ENCODE assay signal across 8 cellular contexts in genomic region chr17:50199651-50200446, GRCh38. TPM values are rescaled to one million over a fixed set of nuclear protein-coding genes. Genes with fewer than 3 reads are reported as not detected.
DNase-seq lines count a peak whose midpoint lies in the region; ATAC-seq, FAIRE-seq and TF ChIP-seq lines count a peak whose summit lies in the region.

No MANE protein-coding gene starts in this region.

- no peaks in the 10 kb centered on the region for H3K9me3 Mint-ChIP-seq in activated T-cell treated with anti-CD3 and anti-CD28 coated beads, Interleukin-2, amount 50 U/mL, for 72 hours
- H3K9me3 Mint-ChIP-seq in nephron = no peaks in the 10 kb centered on the region
- no peaks in the 10 kb centered on the region for H3K9me3 Mint-ChIP-seq in stimulated activated naive CD8-positive, alpha-beta T cell treated with anti-CD3 and anti-CD28 coated beads, Interleukin-15, amount 100 ng/mL, for 72 hours

- TF ChIP-seq CTCF in fibroblast of mammary gland (conservative IDR thresholded peaks at IDR 0.05; ENCODE audit: control insufficient read depth, insufficient read depth, low read depth, low read length) (no peak), nephron (IDR thresholded peaks at IDR 0.05; ENCODE audit: unreplicated experiment in 3 of 3) (no peak)

- TF ChIP-seq POLR2A in GM12892 (IDR thresholded peaks at IDR 0.05; ENCODE audit: low read depth, low read length) = no peak

- DNase-seq in GM12892 (ENCODE audit: insufficient read length) (peak; percentile 71), HS-27A (ENCODE audit: low read depth) (peak; percentile 81), OCI-M1 (lab: John Stamatoyannopoulos, UW) (peak; percentile 62), fibroblast of mammary gland (ENCODE audit: low read depth) (peak; percentile 94)
- peak; percentile 52 to 71 for DNase-seq in activated T-cell treated with anti-CD3 and anti-CD28 coated beads, Interleukin-2, amount 50 U/mL, for 72 hours
- DNase-seq in stimulated activated naive CD8-positive, alpha-beta T cell treated with anti-CD3 and anti-CD28 coated beads, Interleukin-15, amount 100 ng/mL, for 72 hours = peak; percentile 52 to 69

- peaks cover 18% of the 10 kb centered on the region for H3K4me1 Mint-ChIP-seq in activated T-cell treated with anti-CD3 and anti-CD28 coated beads, Interleukin-2, amount 50 U/mL, for 72 hours (ENCODE audit: low read depth)
- peaks cover 80% of the 10 kb centered on the region for H3K4me1 Mint-ChIP-seq in nephron
- peaks cover 32% of the 10 kb centered on the region for H3K4me1 Mint-ChIP-seq in stimulated activated naive CD8-positive, alpha-beta T cell treated with anti-CD3 and anti-CD28 coated beads, Interleukin-15, amount 100 ng/mL, for 72 hours

- peak overlapping the region; percentile 86 to 87 for H3K4me3 Mint-ChIP-seq in activated T-cell treated with anti-CD3 and anti-CD28 coated beads, Interleukin-2, amount 50 U/mL, for 72 hours
- peak overlapping the region; percentile 85 to 97 (median 97) for H3K4me3 Mint-ChIP-seq in nephron
- peak overlapping the region; percentile 86 to 93 for H3K4me3 Mint-ChIP-seq in stimulated activated naive CD8-positive, alpha-beta T cell treated with anti-CD3 and anti-CD28 coated beads, Interleukin-15, amount 100 ng/mL, for 72 hours

- H3K27me3 Mint-ChIP-seq in activated T-cell treated with anti-CD3 and anti-CD28 coated beads, Interleukin-2, amount 50 U/mL, for 72 hours (ENCODE audit: low read depth) = peaks cover 40% of the 10 kb centered on the region
- H3K27me3 Mint-ChIP-seq in nephron (ENCODE audit: low read depth) = peaks cover 33% of the 10 kb centered on the region
- peaks cover 65% of the 10 kb centered on the region for H3K27me3 Mint-ChIP-seq in stimulated activated naive CD8-positive, alpha-beta T cell treated with anti-CD3 and anti-CD28 coated beads, Interleukin-15, amount 100 ng/mL, for 72 hours

- H3K36me3 Mint-ChIP-seq in activated T-cell treated with anti-CD3 and anti-CD28 coated beads, Interleukin-2, amount 50 U/mL, for 72 hours (ENCODE audit: insufficient read depth in 2 of 2) = no peaks in the 10 kb centered on the region
- H3K36me3 Mint-ChIP-seq in nephron (ENCODE audit: low read depth) = peaks cover 39% of the 10 kb centered on the region

- peak overlapping the region; percentile 100 for H3K4me3 ChIP-seq in fibroblast of mammary gland (ENCODE audit: control insufficient read depth, low read depth, low read length)

- FAIRE-seq in GM12892 (lab: Jason Lieb, UNC) = no peak

- peak; percentile 77 to 79 for ATAC-seq in activated T-cell treated with anti-CD3 and anti-CD28 coated beads, Interleukin-2, amount 50 U/mL, for 72 hours (replicated peaks in 1 of 2)
- peak; percentile 76 for ATAC-seq in stimulated activated naive CD8-positive, alpha-beta T cell treated with anti-CD3 and anti-CD28 coated beads, Interleukin-15, amount 100 ng/mL, for 72 hours
- ATAC-seq in GM19324 (IDR thresholded peaks at IDR 0.05; ENCODE audit: low FRiP score, unreplicated experiment) = no peak

- no peak overlapping the region for H3K27ac Mint-ChIP-seq in activated T-cell treated with anti-CD3 and anti-CD28 coated beads, Interleukin-2, amount 50 U/mL, for 72 hours
- peak overlapping the region; percentile 91 to 100 (median 99) for H3K27ac Mint-ChIP-seq in nephron
- no peak overlapping the region for H3K27ac Mint-ChIP-seq in stimulated activated naive CD8-positive, alpha-beta T cell treated with anti-CD3 and anti-CD28 coated beads, Interleukin-15, amount 100 ng/mL, for 72 hours

RNA-seq across cellular contexts. Expression of gene COL1A1, which starts 1.6 kb away (rescaled TPM):
- 4.8 TPM for polyA plus RNA-seq in GM12892 (2012; ENCODE audit: missing spikeins)
- total RNA-seq in activated T-cell treated with anti-CD3 and anti-CD28 coated beads, Interleukin-2, amount 50 U/mL, for 72 hours = 10 to 100 TPM in 1 of 2 donors, 1 to 10 TPM in 1; 9.8 to 10.3 TPM

RNA-seq across cellular contexts. Expression of gene SGCA, which starts 34.0 kb away (rescaled TPM):
- 0.68 TPM for polyA plus RNA-seq in GM12892 (2012; ENCODE audit: missing spikeins)
- 1 to 10 TPM; 1.7 to 2.3 TPM for total RNA-seq in activated T-cell treated with anti-CD3 and anti-CD28 coated beads, Interleukin-2, amount 50 U/mL, for 72 hours

RNA-seq across cellular contexts. Expression of gene PPP1R9B, which starts 49.4 kb away (rescaled TPM):
- polyA plus RNA-seq in GM12892 (2012; ENCODE audit: missing spikeins) = 32.1 TPM
- total RNA-seq in activated T-cell treated with anti-CD3 and anti-CD28 coated beads, Interleukin-2, amount 50 U/mL, for 72 hours = 100 to 1,000 TPM; 111 to 128 TPM

Comparison
In these comparisons a context has a peak if more than half of its experiments do, and no peak if none do; other contexts are left out.
1. H3K27ac Mint-ChIP-seq: peak in nephron (3 of 3); none in activated T-cell treated with anti-CD3 and anti-CD28 coated beads, Interleukin-2, amount 50 U/mL, for 72 hours (single experiment) and stimulated activated naive CD8-positive, alpha-beta T cell treated with anti-CD3 and anti-CD28 coated beads, Interleukin-15, amount 100 ng/mL, for 72 hours (0 of 2).
2. Peak in every context shown above with its lines, with median percentiles within 50 percentile points of each other: DNase-seq and H3K4me3 Mint-ChIP-seq.